Comparison of ENCODE assay signal across 2 cellular contexts in the genomic region with DNA sequence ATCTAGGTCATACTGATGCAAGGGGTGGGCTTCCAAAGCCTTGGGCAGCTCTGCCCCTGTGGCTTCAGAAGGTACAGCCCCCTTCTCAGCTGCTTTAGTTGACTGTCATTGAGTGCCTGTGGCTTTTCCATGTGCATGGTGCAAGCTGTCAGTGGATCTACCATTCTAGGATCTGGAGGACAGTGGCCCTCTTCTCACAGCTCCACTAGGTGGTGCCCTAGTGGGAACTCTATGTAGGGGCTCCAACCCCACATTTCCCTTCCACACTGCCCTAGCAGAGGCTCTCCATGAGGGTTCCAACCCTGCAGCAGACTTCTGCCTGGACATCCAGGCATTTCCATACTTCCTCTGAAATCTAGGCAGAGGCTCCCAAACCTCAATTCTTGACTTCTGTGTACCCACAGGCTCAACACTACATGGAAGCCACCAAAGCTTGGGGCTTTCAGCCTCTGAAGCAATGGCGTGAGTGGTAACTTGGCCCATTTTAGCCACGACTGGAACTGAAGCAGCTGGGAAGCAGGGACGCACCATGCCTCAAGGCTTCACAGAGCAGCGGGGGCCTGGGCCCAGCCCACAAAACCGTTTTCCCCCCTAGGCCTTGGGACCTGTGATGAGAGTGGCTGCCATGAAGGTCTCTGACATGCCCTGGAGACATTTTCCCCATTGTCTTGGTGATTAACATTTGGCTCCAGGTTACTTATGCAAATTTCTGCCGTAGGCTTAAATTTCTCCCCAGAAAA.
TF ChIP-seq lines count a peak whose summit lies in the region.

No MANE protein-coding gene starts in this region.

TF ChIP-seq in K562, 482 proteins besides CTCF, POLR2A, EP300 and RAD21:
- peak; percentile 32 for TF ChIP-seq CTCFL (IDR thresholded peaks at IDR 0.05; ENCODE audit: borderline replicate concordance, insufficient read depth, low read depth, low read length, poor library complexity, severe bottlenecking)

TF ChIP-seq in HepG2, 621 proteins besides CTCF, POLR2A, EP300 and RAD21:
- TF ChIP-seq ZNF280B (CRISPR knock-in tag; IDR thresholded peaks at IDR 0.05; ENCODE audit: borderline replicate concordance): 0 out of 2 replicates have a peak, but pooled peaks have one; percentile 29
